ENCODE assay signal across 19 cellular contexts in genomic region chr2:204473224-204473623, GRCh38.
DNase-seq lines count a peak whose midpoint lies in the region; ATAC-seq, FAIRE-seq and TF ChIP-seq lines count a peak whose summit lies in the region.
"Had no signal": no experiment of that assay in that cellular context is flagged by ENCODE, and none has a peak within 500 bp of the region (broad histone marks: within the 10 kb centered on the region; RNA-seq: fewer than 3 reads in every experiment).

No MANE protein-coding gene starts in this region.

- no peaks in the 10 kb centered on the region for H3K9me2 ChIP-seq in PC-3 (replicated peaks; ENCODE audit: low read length)
- no peaks in the 10 kb centered on the region for H3K9me2 ChIP-seq in hepatocyte (replicated peaks; ENCODE audit: insufficient read depth)

- TF ChIP-seq CTCF in PC-3 (conservative IDR thresholded peaks at IDR 0.05; ENCODE audit: low read depth, low read length) = no peak
- TF ChIP-seq CTCF in hepatocyte (IDR thresholded peaks at IDR 0.05; ENCODE audit: poor library complexity) = no peak

- H3K79me2 ChIP-seq in PC-3 (ENCODE audit: low read length) = no peaks in the 10 kb centered on the region
- no peaks in the 10 kb centered on the region for H3K79me2 ChIP-seq in hepatocyte

- H3K4me3 Mint-ChIP-seq in activated naive CD8-positive, alpha-beta T cell treated with anti-CD3 and anti-CD28 coated beads, Interleukin-2, amount 50 U/mL, for 24 hours = no peak overlapping the region
- H3K4me3 Mint-ChIP-seq in T-helper 2 cell treated with Interferon-gamma antibody and Interleukin-4, amounts not matched to agents 5 μg/mL and 100 μg/mL, for 36 hours = no peak overlapping the region
- H3K4me3 Mint-ChIP-seq: CD4-positive, alpha-beta T cell had no signal

- H3K36me3 Mint-ChIP-seq in activated naive CD8-positive, alpha-beta T cell treated with anti-CD3 and anti-CD28 coated beads, Interleukin-2, amount 50 U/mL, for 24 hours (ENCODE audit: low read depth) = no peaks in the 10 kb centered on the region
- no peaks in the 10 kb centered on the region for H3K36me3 Mint-ChIP-seq in T-helper 2 cell treated with Interferon-gamma antibody and Interleukin-4, amounts not matched to agents 5 μg/mL and 100 μg/mL, for 36 hours (ENCODE audit: low read depth)

- H3K27ac ChIP-seq in PC-3 (ENCODE audit: low read length) (no peak overlapping the region), hepatocyte (peak overlapping the region; percentile 73), small intestine (ENCODE audit: low read depth in 1 of 2, low read length in 1 of 2) (no peak overlapping the region)
- H3K27ac ChIP-seq: C4-2B, GM23248, HL-60 had no signal

- CTCF ChIA-PET in PC-3 (lab: Charles Lee) = no interaction called here

- H3K27me3 Mint-ChIP-seq in activated naive CD8-positive, alpha-beta T cell treated with anti-CD3 and anti-CD28 coated beads, Interleukin-2, amount 50 U/mL, for 24 hours = peaks cover 7% of the 10 kb centered on the region
- peaks cover 4% of the 10 kb centered on the region for H3K27me3 Mint-ChIP-seq in T-helper 2 cell treated with Interferon-gamma antibody and Interleukin-4, amounts not matched to agents 5 μg/mL and 100 μg/mL, for 36 hours (ENCODE audit: low read depth)

- H3K36me3 ChIP-seq in PC-3 (ENCODE audit: low read depth, low read length) = no peaks in the 10 kb centered on the region
- no peaks in the 10 kb centered on the region for H3K36me3 ChIP-seq in hepatocyte (replicated peaks; ENCODE audit: insufficient read depth, low read depth)
- no peaks in the 10 kb centered on the region for H3K36me3 ChIP-seq in small intestine (ENCODE audit: control insufficient read depth in 2 of 2, insufficient read depth in 2 of 2, low read length in 2 of 2)
- H3K36me3 ChIP-seq: HAP-1 had no signal

- H2AFZ ChIP-seq in PC-3 (ENCODE audit: low read length) (no peak overlapping the region), hepatocyte (no peak overlapping the region)
- H2AFZ ChIP-seq: GM23248 had no signal

- DNase-seq in HT-29 (ENCODE audit: low spot score) (peak; percentile 45), PC-3 (peak; percentile 3), hepatocyte (ENCODE audit: low spot score) (no peak), small intestine (peak; percentile 71), HUDEP-2 (lab: John Stamatoyannopoulos, UW; ENCODE audit: unreplicated experiment in 76 of 76) (no peak)
- no peak for DNase-seq in activated naive CD8-positive, alpha-beta T cell treated with anti-CD3 and anti-CD28 coated beads, Interleukin-2, amount 50 U/mL, for 24 hours
- no peak for DNase-seq in T-helper 2 cell treated with Interferon-gamma antibody and Interleukin-4, amounts not matched to agents 5 μg/mL and 100 μg/mL, for 36 hours (ENCODE audit: low spot score)
- DNase-seq: AML-193; CD4-positive, alpha-beta T cell; DMS153; DMS79; GDM1; GM23248 had no signal

- no peaks in the 10 kb centered on the region for H3F3A ChIP-seq in PC-3 (ENCODE audit: low read length, unreplicated experiment)

- POLR2A ChIA-PET in PC-3 (lab: Charles Lee; ENCODE audit: unreplicated experiment) = no interaction called here

- H3K4me1 Mint-ChIP-seq in activated naive CD8-positive, alpha-beta T cell treated with anti-CD3 and anti-CD28 coated beads, Interleukin-2, amount 50 U/mL, for 24 hours = no peaks in the 10 kb centered on the region
- H3K4me1 Mint-ChIP-seq in T-helper 2 cell treated with Interferon-gamma antibody and Interleukin-4, amounts not matched to agents 5 μg/mL and 100 μg/mL, for 36 hours (ENCODE audit: low read depth) = no peaks in the 10 kb centered on the region

- no peak overlapping the region for H3K4me3 ChIP-seq in PC-3 (ENCODE audit: low read length)
- no peak overlapping the region for H3K4me3 ChIP-seq in hepatocyte
- H3K4me3 ChIP-seq in small intestine (ENCODE audit: low read depth in 1 of 2, low read length in 2 of 2) = no peak overlapping the region
- H3K4me3 ChIP-seq: GM23248, HAP-1 had no signal

- BruUV-seq in PC-3 (replicated peaks; lab: Mats Ljungman, UMichigan) = no TSS peak

- no peaks in the 10 kb centered on the region for H3K9me3 ChIP-seq in PC-3 (ENCODE audit: low read length)
- H3K9me3 ChIP-seq in hepatocyte (ENCODE audit: low read depth) = no peaks in the 10 kb centered on the region
- H3K9me3 ChIP-seq in small intestine (ENCODE audit: control insufficient read depth, low read depth) = no peaks in the 10 kb centered on the region
- H3K9me3 ChIP-seq: HAP-1 had no signal

- 61% methylated on average over 6 of the region's 6 CpGs for WGBS in hepatocyte (ENCODE audit: low lambda C conversion rate, missing lambda C conversion rate)
- WGBS in small intestine, 3 donors = 22 to 66% (median 40%) methylated on average over 6 of the region's 6 CpGs

- H3K9me3 Mint-ChIP-seq in activated naive CD8-positive, alpha-beta T cell treated with anti-CD3 and anti-CD28 coated beads, Interleukin-2, amount 50 U/mL, for 24 hours = no peaks in the 10 kb centered on the region
- H3K9me3 Mint-ChIP-seq in T-helper 2 cell treated with Interferon-gamma antibody and Interleukin-4, amounts not matched to agents 5 μg/mL and 100 μg/mL, for 36 hours = no peaks in the 10 kb centered on the region
- H3K9me3 Mint-ChIP-seq: CD4-positive, alpha-beta T cell had no signal

- H4K20me1 ChIP-seq in PC-3 (ENCODE audit: low read length) = no peaks in the 10 kb centered on the region
- no peaks in the 10 kb centered on the region for H4K20me1 ChIP-seq in hepatocyte (ENCODE audit: insufficient read depth, poor library complexity, severe bottlenecking)

- intact Hi-C loops in PC-3 (cut with micrococcal nuclease) = loop anchor here (1.0 to 2.0 kb wide), 2 partner anchors 20 to 60 kb away; no protein-coding TSS in a partner anchor

- H3K4me1 ChIP-seq in PC-3 (ENCODE audit: insufficient read depth, low read length) (peaks cover 16% of the 10 kb centered on the region), hepatocyte (ENCODE audit: insufficient read depth) (peaks cover 9% of the 10 kb centered on the region), small intestine (ENCODE audit: control insufficient read depth in 2 of 2, insufficient read depth in 1 of 2, low read depth in 1 of 2, low read length in 1 of 2) (peaks cover 0 to 6% of the 10 kb centered on the region in 2 donors)
- H3K4me1 ChIP-seq: HAP-1 had no signal

- peak; percentile 56; the same call in 1 of the 2 replicates for ATAC-seq in PC-3
- ATAC-seq in activated naive CD8-positive, alpha-beta T cell treated with anti-CD3 and anti-CD28 coated beads, Interleukin-2, amount 50 U/mL, for 24 hours = no peak

- no peak overlapping the region for H3K9ac ChIP-seq in PC-3 (ENCODE audit: low read length)
- H3K9ac ChIP-seq: GM23248 had no signal

- no peak overlapping the region for H3K27ac Mint-ChIP-seq in activated naive CD8-positive, alpha-beta T cell treated with anti-CD3 and anti-CD28 coated beads, Interleukin-2, amount 50 U/mL, for 24 hours
- H3K27ac Mint-ChIP-seq in T-helper 2 cell treated with Interferon-gamma antibody and Interleukin-4, amounts not matched to agents 5 μg/mL and 100 μg/mL, for 36 hours = no peak overlapping the region
- H3K27ac Mint-ChIP-seq: CD4-positive, alpha-beta T cell had no signal

- H3K27me3 ChIP-seq in PC-3 (ENCODE audit: low read length) (no peaks in the 10 kb centered on the region), hepatocyte (no peaks in the 10 kb centered on the region), small intestine (ENCODE audit: control insufficient read depth in 2 of 2, insufficient read depth in 2 of 2, low read length in 2 of 2) (no peaks in the 10 kb centered on the region)

- no peak for FAIRE-seq in small intestine (lab: Jason Lieb, UNC)
- FAIRE-seq: A204.1, GM12892, GM18507 had no signal

- no peak overlapping the region for H3K4me2 ChIP-seq in PC-3 (ENCODE audit: low read length)
- peak overlapping the region; percentile 45 for H3K4me2 ChIP-seq in hepatocyte

Comparison
In these comparisons a context has a peak if more than half of its experiments do, and no peak if none do; other contexts are left out.
1. DNase-seq: peak in HT-29 (single experiment), PC-3 (single experiment) and small intestine (single experiment); none in hepatocyte (single experiment), HUDEP-2 (0 of 76), activated naive CD8-positive, alpha-beta T cell treated with anti-CD3 and anti-CD28 coated beads, Interleukin-2, amount 50 U/mL, for 24 hours (single experiment) and T-helper 2 cell treated with Interferon-gamma antibody and Interleukin-4, amounts not matched to agents 5 μg/mL and 100 μg/mL, for 36 hours (single experiment).